In genomic region chr1:8026976-8027747, GRCh38 we compare ENCODE assay signal across 1 cellular context.
TF ChIP-seq lines count a peak whose summit lies in the region.

No MANE protein-coding gene starts in this region.

TF ChIP-seq in HepG2, 621 proteins besides CTCF, POLR2A, EP300 and RAD21 (continued from another document and continues in another):
- TF ChIP-seq ZBTB39 (CRISPR knock-in tag; IDR thresholded peaks at IDR 0.05): no peak
- no peak for TF ChIP-seq GATAD1 (CRISPR knock-in tag; IDR thresholded peaks at IDR 0.05)
- TF ChIP-seq HMGA1 (CRISPR knock-in tag; conservative IDR thresholded peaks at IDR 0.05): no peak
- no peak for TF ChIP-seq NFAT5 (CRISPR knock-in tag; IDR thresholded peaks at IDR 0.05)
- no peak for TF ChIP-seq ZNF274 (CRISPR knock-in tag; IDR thresholded peaks at IDR 0.05)
- peak; percentile 39; the same call in 1 of the 2 replicates for TF ChIP-seq PRDM15 (CRISPR knock-in tag; IDR thresholded peaks at IDR 0.05)
- TF ChIP-seq CENPX (CRISPR knock-in tag; IDR thresholded peaks at IDR 0.05): no peak
- TF ChIP-seq SP140L (CRISPR knock-in tag; IDR thresholded peaks at IDR 0.05; ENCODE audit: borderline replicate concordance): no peak
- TF ChIP-seq ZNF749 (CRISPR knock-in tag; IDR thresholded peaks at IDR 0.05; ENCODE audit: borderline replicate concordance): no peak
- TF ChIP-seq ZNF792 (CRISPR knock-in tag; IDR thresholded peaks at IDR 0.05): no peak
- peak; percentile 94; the same call in 1 of the 2 replicates for TF ChIP-seq FUBP1 (CRISPR knock-in tag; IDR thresholded peaks at IDR 0.05; ENCODE audit: borderline replicate concordance)
- TF ChIP-seq KDM5A (IDR thresholded peaks at IDR 0.05; ENCODE audit: borderline replicate concordance, low read length): no peak
- TF ChIP-seq ZNF563 (CRISPR knock-in tag; IDR thresholded peaks at IDR 0.05): no peak; the same call in 1 of the 2 replicates
- TF ChIP-seq ZNF326 (CRISPR knock-in tag; IDR thresholded peaks at IDR 0.05; ENCODE audit: borderline replicate concordance): no peak
- TF ChIP-seq ZSCAN9 (CRISPR knock-in tag; IDR thresholded peaks at IDR 0.05; ENCODE audit: borderline replicate concordance): peak; percentile 30; the same call in 1 of the 2 replicates
- peak; percentile 72 for TF ChIP-seq TFE3 (CRISPR knock-in tag; IDR thresholded peaks at IDR 0.05)
- no peak for TF ChIP-seq SETDB1 (CRISPR knock-in tag; IDR thresholded peaks at IDR 0.05; ENCODE audit: borderline replicate concordance)
- TF ChIP-seq GLMP (CRISPR knock-in tag; IDR thresholded peaks at IDR 0.05; ENCODE audit: borderline replicate concordance): no peak
- no peak for TF ChIP-seq SIN3B (IDR thresholded peaks at IDR 0.05; ENCODE audit: low read length)
- TF ChIP-seq NKX3-1 (CRISPR knock-in tag; IDR thresholded peaks at IDR 0.05): no peak
- TF ChIP-seq ATF7 (IDR thresholded peaks at IDR 0.05): peak; percentile 26; the same call in 1 of the 2 replicates
- no peak; the same call in 1 of the 2 replicates for TF ChIP-seq ATF7 (CRISPR knock-in tag; IDR thresholded peaks at IDR 0.05)
- no peak for TF ChIP-seq DDIT3 (CRISPR knock-in tag; IDR thresholded peaks at IDR 0.05)
- TF ChIP-seq STAT5B (CRISPR knock-in tag; IDR thresholded peaks at IDR 0.05): no peak
- TF ChIP-seq ZGPAT (CRISPR knock-in tag; IDR thresholded peaks at IDR 0.05): peak; percentile 94
- peak; percentile 11; the same call in 1 of the 2 replicates for TF ChIP-seq ZBTB8A (CRISPR knock-in tag; IDR thresholded peaks at IDR 0.05; ENCODE audit: borderline replicate concordance, low read depth)
- TF ChIP-seq MTA3 (CRISPR knock-in tag; IDR thresholded peaks at IDR 0.05): no peak
- no peak; the same call in 1 of the 2 replicates for TF ChIP-seq UBTF (CRISPR knock-in tag; IDR thresholded peaks at IDR 0.05)
- peak; percentile 1; the same call in 1 of the 2 replicates for TF ChIP-seq ZFP37 (CRISPR knock-in tag; IDR thresholded peaks at IDR 0.05; ENCODE audit: borderline replicate concordance)
- TF ChIP-seq HNF4A (CRISPR knock-in tag; IDR thresholded peaks at IDR 0.05): peak; percentile 77
- no peak for TF ChIP-seq SNAPC5 (CRISPR knock-in tag; IDR thresholded peaks at IDR 0.05; ENCODE audit: borderline replicate concordance)
- no peak for TF ChIP-seq SMAD1 (CRISPR knock-in tag; IDR thresholded peaks at IDR 0.05; ENCODE audit: borderline replicate concordance, low read depth)
- peak; percentile 93 for TF ChIP-seq ATF3 (CRISPR knock-in tag; IDR thresholded peaks at IDR 0.05)
- peak; percentile 77 for TF ChIP-seq ZNF607 (CRISPR knock-in tag; IDR thresholded peaks at IDR 0.05; ENCODE audit: borderline replicate concordance)
- TF ChIP-seq ZNF713 (CRISPR knock-in tag; IDR thresholded peaks at IDR 0.05): no peak
